8 cellular contexts compared by ENCODE assay signal in genomic region chr19:42301646-42302204, GRCh38. TPM values are rescaled to one million over a fixed set of nuclear protein-coding genes. Genes with fewer than 3 reads are reported as not detected.
A peak's percentile ranks its signal among the peaks of the same experiment; 100 is the strongest.
DNase-seq lines count a peak whose midpoint lies in the region; ATAC-seq and TF ChIP-seq lines count a peak whose summit lies in the region.

A gene with protein sequence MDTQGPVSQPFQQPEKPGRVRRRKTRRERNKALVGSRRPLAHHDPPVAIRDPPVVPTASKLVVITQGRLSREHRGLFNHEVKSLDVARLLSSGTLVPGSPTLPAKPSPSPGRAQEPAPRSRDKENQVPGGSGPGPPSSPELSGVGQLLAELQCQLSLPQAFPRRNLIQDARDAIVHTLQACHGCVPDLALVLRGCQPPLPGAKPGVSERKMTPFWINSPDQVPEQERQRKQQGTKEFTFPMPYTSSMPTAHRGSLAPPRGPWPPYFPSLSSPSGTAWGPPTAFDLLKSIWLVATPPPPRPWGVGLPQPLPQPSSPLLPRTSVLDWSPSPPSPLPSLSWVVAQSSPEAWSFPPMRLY (plus strand): TSS chr19:42302132. CDS start chr19:42309585, 7,453 bp downstream.

- H3K9me3 Mint-ChIP-seq in neural crest cell = no peaks in the 10 kb centered on the region

- H3K4me3 ChIP-seq in BJ (ENCODE audit: low read depth, low read length) (peak within 1 kb of the TSS; percentile 75), SJCRH30 (peak within 1 kb of the TSS; percentile 82)

- DNase-seq in BJ (ENCODE audit: low read depth) = no peak
- no peak for DNase-seq in SJCRH30
- DNase-seq in epithelial cell of prostate (ENCODE audit: low read depth, low spot score) = no peak
- DNase-seq in neural crest cell (ENCODE audit: low read depth, low spot score) = no peak
- DNase-seq in ACHN = no peak
- DNase-seq in OCI-M2 (lab: John Stamatoyannopoulos, UW; ENCODE audit: unreplicated experiment) = no peak
- no peak for DNase-seq in activated CD8-positive, alpha-beta memory T cell treated with anti-CD3 and anti-CD28 coated beads, Interleukin-2, amount 50 U/mL, for 48 hours

- in situ Hi-C loops in ACHN (cut with HindIII; ENCODE audit: low pct_ligation_motif_present, low pct_unique_long_range_greater_than_20kb, low sequenced_read_pairs) = no loop called here

- no peaks in the 10 kb centered on the region for H3K9me3 ChIP-seq in SJCRH30 (replicated peaks)

- H3K27ac Mint-ChIP-seq in neural crest cell (ENCODE audit: unreplicated experiment) = peak within 1 kb of the TSS; percentile 67

- H3K4me1 ChIP-seq in SJCRH30 = peaks cover 7% of the 10 kb centered on the region

- CTCF ChIA-PET in BJ (lab: Yijun Ruan, JAX) = interaction anchor here (0.6 to 10.9 kb wide), 4 partner anchors 20 to 194 kb away, joined by 3 to 109 read pairs (median 4); partner anchors contain the start of gene GSK3A

- H3K36me3 ChIP-seq in BJ (ENCODE audit: control insufficient read depth, insufficient read depth, low read length) (no peaks in the 10 kb centered on the region; the same call in 1 of the 2 replicates), SJCRH30 (no peaks in the 10 kb centered on the region)

- POLR2A ChIA-PET in BJ (lab: Charles Lee) = no interaction called here

- H3K27me3 ChIP-seq in BJ (ENCODE audit: control insufficient read depth, insufficient read depth, low read length) (no peaks in the 10 kb centered on the region), SJCRH30 (no peaks in the 10 kb centered on the region)

- TF ChIP-seq CTCF in BJ (IDR thresholded peaks at IDR 0.05; ENCODE audit: insufficient read depth, low read depth, low read length) (no peak), neural crest cell (conservative IDR thresholded peaks at IDR 0.05) (no peak)

- peak within 1 kb of the TSS; percentile 97 for H3K4me3 Mint-ChIP-seq in neural crest cell

- peaks cover 32% of the 10 kb centered on the region for H3K4me1 Mint-ChIP-seq in neural crest cell

- H3K27ac ChIP-seq in SJCRH30 = peak within 1 kb of the TSS; percentile 47
- H3K27ac ChIP-seq in epithelial cell of prostate = peak within 1 kb of the TSS; percentile 18

- peaks cover 6% of the 10 kb centered on the region for H3K27me3 Mint-ChIP-seq in neural crest cell (ENCODE audit: low read depth)

- peak; percentile 10 for ATAC-seq in GM19452 (IDR thresholded peaks at IDR 0.05; ENCODE audit: unreplicated experiment)

- peaks cover 11% of the 10 kb centered on the region for H3K36me3 Mint-ChIP-seq in neural crest cell (ENCODE audit: low read depth)

RNA-seq across cellular contexts. Expression of the gene that starts here (rescaled TPM):
- 0.43 and 0.93 TPM in 2 replicates for polyA plus RNA-seq in BJ (2011; rRNA removed)
- 0.26 and 0.66 TPM in 2 replicates for polyA minus RNA-seq in BJ (2011; rRNA and poly(A)+ RNA removed)
- total RNA-seq in SJCRH30 (2014; rRNA removed; shearing (Covaris generic)) = 0.73 and 1.9 TPM in 2 replicates
- total RNA-seq in neural crest cell = 2.2 and 2.8 TPM in 2 replicates
